In the genomic region with DNA sequence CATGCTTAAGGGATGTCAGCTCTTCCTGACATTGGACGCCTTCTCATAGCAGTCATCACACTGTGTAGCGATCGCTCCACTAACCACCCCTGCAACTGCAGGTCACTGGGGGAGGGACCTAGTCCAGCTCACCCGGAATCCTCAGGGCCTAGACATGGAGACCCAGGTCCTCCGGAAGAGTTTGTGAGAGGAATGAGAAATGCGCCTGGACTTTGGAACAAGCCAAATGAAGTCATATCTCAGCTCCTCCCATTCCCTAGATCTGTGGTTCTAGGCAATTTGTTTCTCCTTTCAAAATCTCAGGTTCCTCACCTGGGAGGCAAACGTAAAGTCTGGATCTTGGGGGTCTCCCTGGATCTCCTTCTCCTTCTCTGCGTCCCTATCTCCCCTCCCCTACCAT, we compare ENCODE assay signal across 25 cellular contexts.
"Had no signal": no experiment of that assay in that cellular context is flagged by ENCODE, and none has a peak within 500 bp of the region (broad histone marks: within the 10 kb centered on the region; RNA-seq: fewer than 3 reads in every experiment).

No MANE protein-coding gene starts in this region.

- ATAC-seq: naive thymus-derived CD8-positive, alpha-beta T cell; right cardiac atrium; stimulated activated naive CD8-positive, alpha-beta T cell treated with anti-CD3 and anti-CD28 coated beads, Interleukin-15, amount 100 ng/mL, for 72 hours; stimulated activated naive CD8-positive, alpha-beta T cell treated with anti-CD3 and anti-CD28 coated beads, Interleukin-15, Interleukin-2, amounts not matched to agents 100 U/mL and 50 U/mL, for 24 hours had no signal

- H3K36me3 ChIP-seq: neutrophil, right lobe of liver, sigmoid colon, spleen, suprapubic skin, tibial artery, transverse colon, upper lobe of right lung, uterus had no signal

- H3K4me3 ChIP-seq: psoas muscle, right lobe of liver, sigmoid colon, smooth muscle cell, spleen, suprapubic skin, testis, tibial artery, transverse colon, upper lobe of right lung, uterus had no signal

- H3K27me3 ChIP-seq: right lobe of liver, suprapubic skin, testis, transverse colon, upper lobe of right lung, uterus had no signal

- DNase-seq: naive thymus-derived CD8-positive, alpha-beta T cell; nephron progenitor cell; nucleus accumbens; psoas muscle; right cardiac atrium; right lobe of liver; sigmoid colon; spleen; stimulated activated CD4-positive, alpha-beta T cell treated with anti-CD3 and anti-CD28 coated beads, Interleukin-12 subunit alpha, Interleukin-12 subunit beta, amount 100 ng/mL, for 4 hours; stimulated activated CD4-positive, alpha-beta T cell treated with anti-CD3 and anti-CD28 coated beads, Interleukin-1b, Interleukin-23, amount 100 ng/mL, for 48 hours; stimulated activated CD4-positive, alpha-beta T cell treated with anti-CD3 and anti-CD28 coated beads, Interleukin-4, amount 100 ng/mL, for 1 hour; stimulated activated CD4-positive, alpha-beta T cell treated with anti-CD3 and anti-CD28 coated beads, Interleukin-4, amount 100 ng/mL, for 4 hours; stimulated activated CD8-positive, alpha-beta memory T cell treated with anti-CD3 and anti-CD28 coated beads, Interleukin-4, amount 100 ng/mL, for 48 hours; stimulated activated naive CD4-positive, alpha-beta T cell; stimulated activated naive CD8-positive, alpha-beta T cell treated with anti-CD3 and anti-CD28 coated beads, Interleukin-15, amount 100 ng/mL, for 72 hours; stimulated activated naive CD8-positive, alpha-beta T cell treated with anti-CD3 and anti-CD28 coated beads, Interleukin-15, Interleukin-2, amounts not matched to agents 100 U/mL and 50 U/mL, for 24 hours; testis; tibial artery; transverse colon; upper lobe of right lung; uterus had no signal

- H3K4me1 ChIP-seq: parathyroid adenoma, psoas muscle, right lobe of liver, sigmoid colon, spleen, testis, tibial artery, transverse colon, upper lobe of right lung, uterus had no signal

- H3K9me3 ChIP-seq: neutrophil, psoas muscle, right lobe of liver, sigmoid colon, spleen, suprapubic skin, testis, tibial artery, transverse colon, upper lobe of right lung, uterus had no signal

- H3K27ac ChIP-seq: neutrophil, parathyroid adenoma, psoas muscle, right lobe of liver, sigmoid colon, spleen, suprapubic skin, testis, tibial artery, transverse colon, upper lobe of right lung, uterus had no signal
